ENCODE assay signal across 8 cellular contexts in genomic region chr5:171420429-171421231, GRCh38. TPM values are rescaled to one million over a fixed set of nuclear protein-coding genes. Genes with fewer than 3 reads are reported as not detected.
A peak's percentile ranks its signal among the peaks of the same experiment; 100 is the strongest.
DNase-seq lines count a peak whose midpoint lies in the region; ATAC-seq lines count a peak whose summit lies in the region.

No MANE protein-coding gene starts in this region.

- H3K27ac Mint-ChIP-seq in central memory CD8-positive, alpha-beta T cell (ENCODE audit: low read depth) = peak overlapping the region; percentile 51
- H3K27ac Mint-ChIP-seq in stimulated activated memory B cell treated with anti-CD40 and anti-IgM and Interleukin-4, amounts not matched to agents 10 μg/mL and 1 μg/mL and 100 μg/mL, for 72 hours = no peak overlapping the region

- DNase-seq in Ammon's horn (ENCODE audit: low spot score) (peak; percentile 73), NCI-H1105 treated with DMSO at 0.1 percent for 48 hours (lab: John Stamatoyannopoulos, UW) (peak; percentile 73), left colon (peak; percentile 57 to 66), NCI-H774 (lab: John Stamatoyannopoulos, UW) (no peak)
- no peak for DNase-seq in central memory CD8-positive, alpha-beta T cell (ENCODE audit: low spot score in 2 of 2)
- DNase-seq in stimulated activated naive CD4-positive, alpha-beta T cell (lab: John Stamatoyannopoulos, UW) = no peak

- H3K36me3 Mint-ChIP-seq in central memory CD8-positive, alpha-beta T cell (ENCODE audit: insufficient read depth) = peaks cover 8% of the 10 kb centered on the region
- H3K36me3 Mint-ChIP-seq in stimulated activated memory B cell treated with anti-CD40 and anti-IgM and Interleukin-4, amounts not matched to agents 10 μg/mL and 1 μg/mL and 100 μg/mL, for 72 hours = no peaks in the 10 kb centered on the region

- ATAC-seq in central memory CD8-positive, alpha-beta T cell (replicated peaks; ENCODE audit: extremely low read depth, poor library complexity, severe bottlenecking) = peak; percentile 12
- ATAC-seq in left colon (peak; percentile 78), HG02981 (IDR thresholded peaks at IDR 0.05; ENCODE audit: unreplicated experiment) (no peak)
- ATAC-seq in stimulated activated memory B cell treated with anti-CD40 and anti-IgM and Interleukin-4, amounts not matched to agents 10 μg/mL and 1 μg/mL and 100 μg/mL, for 72 hours = no peak

- no peaks in the 10 kb centered on the region for H3K9me3 Mint-ChIP-seq in central memory CD8-positive, alpha-beta T cell
- no peaks in the 10 kb centered on the region for H3K9me3 Mint-ChIP-seq in stimulated activated memory B cell treated with anti-CD40 and anti-IgM and Interleukin-4, amounts not matched to agents 10 μg/mL and 1 μg/mL and 100 μg/mL, for 72 hours

- intact Hi-C loops in left colon (cut with DNase I, micrococcal nuclease) = no loop called here

- peak overlapping the region; percentile 70 for H3K4me3 Mint-ChIP-seq in central memory CD8-positive, alpha-beta T cell
- peak overlapping the region; percentile 64 for H3K4me3 Mint-ChIP-seq in stimulated activated memory B cell treated with anti-CD40 and anti-IgM and Interleukin-4, amounts not matched to agents 10 μg/mL and 1 μg/mL and 100 μg/mL, for 72 hours

- H3K27me3 Mint-ChIP-seq in central memory CD8-positive, alpha-beta T cell = peaks cover 29% of the 10 kb centered on the region
- H3K27me3 Mint-ChIP-seq in stimulated activated memory B cell treated with anti-CD40 and anti-IgM and Interleukin-4, amounts not matched to agents 10 μg/mL and 1 μg/mL and 100 μg/mL, for 72 hours = peaks cover 42% of the 10 kb centered on the region

- H3K4me1 Mint-ChIP-seq in central memory CD8-positive, alpha-beta T cell = peaks cover 13% of the 10 kb centered on the region
- H3K4me1 Mint-ChIP-seq in stimulated activated memory B cell treated with anti-CD40 and anti-IgM and Interleukin-4, amounts not matched to agents 10 μg/mL and 1 μg/mL and 100 μg/mL, for 72 hours = peaks cover 15% of the 10 kb centered on the region

RNA-seq across cellular contexts. Expression of gene FGF18, which starts 1.2 kb away (rescaled TPM):
- total RNA-seq in left colon = under 1 TPM; 0.31 to 0.43 TPM

RNA-seq across cellular contexts. Expression of gene NPM1, which starts 33.0 kb away (rescaled TPM):
- 100 to 1,000 TPM; 407 to 440 TPM for total RNA-seq in left colon

Comparison
In these comparisons a context has a peak if more than half of its experiments do, and no peak if none do; other contexts are left out.
1. DNase-seq: peak in Ammon's horn (single experiment), NCI-H1105 treated with DMSO at 0.1 percent for 48 hours (single experiment) and left colon (2 of 2); none in central memory CD8-positive, alpha-beta T cell (0 of 2), stimulated activated naive CD4-positive, alpha-beta T cell (0 of 6) and NCI-H774 (single experiment).
2. ATAC-seq: peak in central memory CD8-positive, alpha-beta T cell (single experiment) and left colon (single experiment); none in stimulated activated memory B cell treated with anti-CD40 and anti-IgM and Interleukin-4, amounts not matched to agents 10 μg/mL and 1 μg/mL and 100 μg/mL, for 72 hours (single experiment) and HG02981 (single experiment).